14 cellular contexts compared by ENCODE assay signal in genomic region chr15:92528736-92529135, GRCh38.
DNase-seq lines count a peak whose midpoint lies in the region; ATAC-seq and TF ChIP-seq lines count a peak whose summit lies in the region.
"Had no signal": no experiment of that assay in that cellular context is flagged by ENCODE, and none has a peak within 500 bp of the region (broad histone marks: within the 10 kb centered on the region; RNA-seq: fewer than 3 reads in every experiment).

No MANE protein-coding gene starts in this region.

- H3K79me2 ChIP-seq in mammary epithelial cell (ENCODE audit: insufficient read depth, low read length) = no peaks in the 10 kb centered on the region

- H2AFZ ChIP-seq in mammary epithelial cell (ENCODE audit: low read depth, low read length) = no peak overlapping the region

- WGBS in mammary epithelial cell (ENCODE audit: low coverage, missing lambda C conversion rate) = 69% methylated on average over 1 of the region's 1 CpG

- dilution Hi-C loops in mammary epithelial cell (cut with HindIII; ENCODE audit: low sequenced_read_pairs) = no loop called here

- CTCF ChIA-PET in mammary epithelial cell (lab: Charles Lee; ENCODE audit: low non-redundant PET) = no interaction called here

- H3K4me3 ChIP-seq in mammary epithelial cell (replicated peaks in 1 of 3; ENCODE audit: insufficient read depth in 1 of 3, low read depth in 2 of 3, low read length in 3 of 3) (no peak overlapping the region), breast epithelium (no peak overlapping the region)

- H3K27ac ChIP-seq in mammary epithelial cell (ENCODE audit: insufficient read depth, low read depth, low read length) (no peak overlapping the region), breast epithelium (no peak overlapping the region)
- H3K27ac ChIP-seq: HL-60 had no signal

- H3K4me2 ChIP-seq in mammary epithelial cell (ENCODE audit: insufficient read depth, low read depth, low read length) = no peak overlapping the region

- no peak for TF ChIP-seq CTCF in mammary epithelial cell (conservative IDR thresholded peaks at IDR 0.05 in 1 of 2, IDR thresholded peaks at IDR 0.05 in 1 of 2; ENCODE audit: extremely low read depth in 1 of 2, insufficient read depth in 1 of 2, low read depth in 1 of 2, low read length in 2 of 2)
- no peak for TF ChIP-seq CTCF in breast epithelium (IDR thresholded peaks at IDR 0.05)
- TF ChIP-seq CTCF in GM13977 (IDR thresholded peaks at IDR 0.05; ENCODE audit: extremely low read depth, insufficient read depth, missing control alignments) = no peak

- no TSS peak for BruUV-seq in mammary epithelial cell (replicated peaks; lab: Mats Ljungman, UMichigan)

- H3K36me3 ChIP-seq in mammary epithelial cell (ENCODE audit: insufficient read depth, low read length) (no peaks in the 10 kb centered on the region), breast epithelium (no peaks in the 10 kb centered on the region)

- ATAC-seq in sciatic nerve = no peak
- ATAC-seq: HCT116 had no signal

- no peaks in the 10 kb centered on the region for H3K9me3 ChIP-seq in mammary epithelial cell (replicated peaks; ENCODE audit: insufficient read depth, low read length)
- H3K9me3 ChIP-seq in breast epithelium = no peaks in the 10 kb centered on the region

- H3K4me1 ChIP-seq in mammary epithelial cell (ENCODE audit: insufficient read depth, low read length) (no peaks in the 10 kb centered on the region), breast epithelium (no peaks in the 10 kb centered on the region)

- no peak for TF ChIP-seq POLR2A in breast epithelium (IDR thresholded peaks at IDR 0.05)

- intact Hi-C loops in mammary epithelial cell (cut with micrococcal nuclease) (no loop called here), breast epithelium (cut with DNase I; ENCODE audit: low total_unique reads) (no loop called here), sciatic nerve (cut with DNase I) (no loop called here)

- H3K27me3 ChIP-seq in mammary epithelial cell (ENCODE audit: insufficient read depth, low read length) (no peaks in the 10 kb centered on the region), breast epithelium (no peaks in the 10 kb centered on the region)

- in situ Hi-C loops in mammary epithelial cell (cut with MboI; ENCODE audit: low sequenced_read_pairs in 2 of 2) = no loop called here
- in situ Hi-C loops in GM13977 (cut with MboI; ENCODE audit: low pct_unique_long_range_greater_than_20kb, low sequenced_read_pairs, unreplicated experiment) = loop anchor here (10.0 kb wide), 1 partner anchor 176 kb away; no protein-coding TSS in a partner anchor

- peak; percentile 18 for DNase-seq in mammary epithelial cell
- no peak for DNase-seq in breast epithelium (ENCODE audit: low spot score in 2 of 2)
- DNase-seq in RKO (ENCODE audit: low spot score) = peak; percentile 16
- peak; percentile 23 for DNase-seq in astrocyte of the hippocampus (ENCODE audit: low read depth, low spot score)
- no peak for DNase-seq in occipital lobe (lab: John Stamatoyannopoulos, UW)
- no peak for DNase-seq in GM13977 (ENCODE audit: low spot score)
- DNase-seq in sciatic nerve (ENCODE audit: low spot score) = no peak
- no peak for DNase-seq in Kasumi-1 (lab: John Stamatoyannopoulos, UW)
- DNase-seq: C1 segment of cervical spinal cord; CD4-positive, alpha-beta memory T cell; DMS79; EL had no signal

- H4K20me1 ChIP-seq in mammary epithelial cell (ENCODE audit: insufficient read depth, low read length) = no peaks in the 10 kb centered on the region

- no peak overlapping the region for H3K9ac ChIP-seq in mammary epithelial cell (ENCODE audit: insufficient read depth, low read length)

Comparison
In these comparisons a context has a peak if more than half of its experiments do, and no peak if none do; other contexts are left out.
1. DNase-seq: peak in mammary epithelial cell (single experiment), RKO (single experiment) and astrocyte of the hippocampus (single experiment); none in breast epithelium (0 of 2), occipital lobe (single experiment), GM13977 (single experiment), sciatic nerve (single experiment) and Kasumi-1 (0 of 2).